Comparison of ENCODE assay signal across 10 cellular contexts in genomic region chr15:74428970-74429783, GRCh38. TPM values are rescaled to one million over a fixed set of nuclear protein-coding genes. Genes with fewer than 3 reads are reported as not detected.
DNase-seq lines count a peak whose midpoint lies in the region; TF ChIP-seq lines count a peak whose summit lies in the region.
"Had no signal": no experiment of that assay in that cellular context is flagged by ENCODE, and none has a peak within 500 bp of the region (broad histone marks: within the 10 kb centered on the region; RNA-seq: fewer than 3 reads in every experiment).

No MANE protein-coding gene starts in this region.

- no TSS peak for BruUV-seq in Calu3 (replicated peaks; lab: Mats Ljungman, UMichigan)

- peak overlapping the region; percentile 35 for H3K27ac Mint-ChIP-seq in Calu3 (ENCODE audit: unreplicated experiment)

- no peaks in the 10 kb centered on the region for H3K9me3 Mint-ChIP-seq in Calu3 (ENCODE audit: low read depth, unreplicated experiment)

- DNase-seq in Calu3 (no peak), UCSD-AML1 (lab: John Stamatoyannopoulos, UW; ENCODE audit: unreplicated experiment) (peak; percentile 47), medulla oblongata (ENCODE audit: extremely low spot score) (peak; percentile 62), NCI-H187 treated with DMSO at 0.1 percent for 48 hours (lab: John Stamatoyannopoulos, UW) (no peak), RKO (ENCODE audit: low spot score) (no peak), NCI-H2107 (lab: John Stamatoyannopoulos, UW) (no peak), DMS 273 (lab: John Stamatoyannopoulos, UW; ENCODE audit: unreplicated experiment) (no peak)
- DNase-seq: NCI-H2171; stimulated activated CD8-positive, alpha-beta memory T cell treated with anti-CD3 and anti-CD28 coated beads, Interleukin-4, amount 100 ng/mL, for 48 hours had no signal

- peaks cover 78% of the 10 kb centered on the region for H3K4me1 Mint-ChIP-seq in Calu3 (ENCODE audit: low read depth, unreplicated experiment)

- intact Hi-C loops in Calu3 (cut with micrococcal nuclease; ENCODE audit: unreplicated experiment) = no loop called here

- peaks cover 64% of the 10 kb centered on the region for H3K36me3 Mint-ChIP-seq in Calu3 (ENCODE audit: insufficient read depth, unreplicated experiment)

- peak overlapping the region; percentile 80 for H3K4me3 Mint-ChIP-seq in Calu3 (ENCODE audit: low read depth, unreplicated experiment)

- no peaks in the 10 kb centered on the region for H3K27me3 Mint-ChIP-seq in Calu3 (ENCODE audit: unreplicated experiment)

- TF ChIP-seq POLR2A in GM19099 (IDR thresholded peaks at IDR 0.05; ENCODE audit: extremely low read depth, insufficient read length, low read depth) = peak; percentile 17

- CTCF ChIA-PET in Calu3 (lab: Charles Lee) = interaction anchor here (0.6 to 1.6 kb wide), 2 partner anchors 9 to 731 kb away, joined by 3 to 4 read pairs; no protein-coding TSS in a partner anchor

- no peak for TF ChIP-seq CTCF in Calu3 (IDR thresholded peaks at IDR 0.05; ENCODE audit: unreplicated experiment)

RNA-seq across cellular contexts. Expression of gene SEMA7A, which starts 4.6 kb away (rescaled TPM):
- total RNA-seq in Calu3 (2022) = 67.6 and 74.8 TPM in 2 replicates

RNA-seq across cellular contexts. Expression of gene UBL7, which starts 31.8 kb away (rescaled TPM):
- 38.5 and 43.8 TPM in 2 replicates for total RNA-seq in Calu3 (2022)

Comparison
In these comparisons a context has a peak if more than half of its experiments do, and no peak if none do; other contexts are left out.
1. DNase-seq: peak in UCSD-AML1 (single experiment) and medulla oblongata (single experiment); none in Calu3 (single experiment), NCI-H187 treated with DMSO at 0.1 percent for 48 hours (single experiment), RKO (single experiment), NCI-H2107 (single experiment) and DMS 273 (single experiment).